ENCODE assay signal across 9 cellular contexts in the genomic region with DNA sequence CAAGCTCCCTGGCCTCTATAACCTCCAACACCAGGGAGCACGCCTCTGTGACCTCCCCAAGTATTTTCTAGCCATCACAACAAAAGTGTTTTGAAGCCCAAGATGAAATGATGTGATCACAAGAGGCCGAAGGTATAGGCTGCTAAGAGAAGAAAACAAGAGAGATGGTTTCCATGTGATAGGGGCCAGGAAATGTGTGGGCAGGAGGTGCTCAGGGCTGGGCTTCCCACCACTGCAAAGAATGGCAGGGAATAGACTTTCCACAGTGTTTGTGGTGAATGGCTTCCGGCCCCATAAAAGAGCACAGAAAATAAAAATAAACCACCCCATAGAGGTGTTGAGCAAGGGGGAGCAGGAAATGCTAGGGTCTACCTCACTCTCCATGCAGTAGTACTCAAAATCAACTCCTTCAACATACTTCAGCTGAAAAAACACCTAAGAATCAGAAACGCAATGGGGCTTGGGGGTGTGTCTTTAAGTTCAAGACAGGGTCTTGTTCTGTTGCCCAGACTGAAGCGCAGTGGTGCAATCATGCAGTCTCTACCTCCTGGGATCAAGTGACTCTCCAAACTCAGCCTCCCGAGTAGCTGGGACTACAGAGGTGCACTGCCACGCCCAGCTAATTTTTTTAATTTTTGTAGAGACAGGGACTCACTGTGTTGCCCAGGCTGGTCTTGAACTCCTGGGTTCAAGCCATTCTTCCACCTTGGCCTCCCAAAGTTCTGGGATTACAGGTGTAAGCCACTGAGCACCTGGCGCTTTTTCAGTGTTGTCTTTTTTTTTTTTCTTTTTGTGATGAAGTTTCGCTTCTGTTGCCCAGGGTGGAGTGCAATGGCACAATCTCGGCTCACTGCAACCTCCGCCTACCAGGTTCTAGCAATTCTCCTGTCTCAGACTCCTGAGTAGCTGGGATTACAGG. TPM values are rescaled to one million over a fixed set of nuclear protein-coding genes. Genes with fewer than 3 reads are reported as not detected.
DNase-seq lines count a peak whose midpoint lies in the region; ATAC-seq and TF ChIP-seq lines count a peak whose summit lies in the region.
"Had no signal": no experiment of that assay in that cellular context is flagged by ENCODE, and none has a peak within 500 bp of the region (broad histone marks: within the 10 kb centered on the region; RNA-seq: fewer than 3 reads in every experiment).

No MANE protein-coding gene starts in this region.

- no peak overlapping the region for H3K23ac ChIP-seq in neuronal stem cell (ENCODE audit: low read depth, low read length, poor library complexity)

- no peaks in the 10 kb centered on the region for H3K79me1 ChIP-seq in neuronal stem cell (ENCODE audit: low read depth, low read length)

- no peak overlapping the region for H3K4me2 ChIP-seq in neuronal stem cell (ENCODE audit: insufficient read depth, low read length, poor library complexity, severe bottlenecking)

- H3K27me3 ChIP-seq in neuronal stem cell (ENCODE audit: control insufficient read depth in 3 of 3, insufficient read depth in 3 of 3, low read depth in 1 of 3, low read length in 3 of 3): no peaks in the 10 kb centered on the region

- no peak overlapping the region for H2BK15ac ChIP-seq in neuronal stem cell (ENCODE audit: low read length)

- H3K4me1 Mint-ChIP-seq in WTC11: peaks cover 30% of the 10 kb centered on the region

- no peak overlapping the region for H3K18ac ChIP-seq in neuronal stem cell (ENCODE audit: low read length)

- no peak overlapping the region for H3K4me3 Mint-ChIP-seq in WTC11

- H4K8ac ChIP-seq in neuronal stem cell (ENCODE audit: low read depth, low read length): no peak overlapping the region

- no peak overlapping the region for H2AK5ac ChIP-seq in neuronal stem cell (ENCODE audit: low read depth, low read length)

- no peak overlapping the region for H3K27ac ChIP-seq in neuronal stem cell (replicated peaks; ENCODE audit: low read length)

- CTCF ChIA-PET in WTC11 (lab: Charles Lee): interaction anchor here (1.1 to 5.2 kb wide), 2 partner anchors 9 to 74 kb away, joined by 3 to 111 read pairs; no protein-coding TSS in a partner anchor

- no peak overlapping the region for H3K4me3 ChIP-seq in neuronal stem cell (ENCODE audit: low read length in 2 of 2)

- no peak overlapping the region for H2BK120ac ChIP-seq in neuronal stem cell (ENCODE audit: low read depth, low read length)

- H3K4ac ChIP-seq in neuronal stem cell (ENCODE audit: low read length): no peak overlapping the region

- DNase-seq in WTC11 (ENCODE audit: low spot score) (no peak), dermis blood vessel endothelial cell (peak; percentile 60), neuronal stem cell (ENCODE audit: low spot score) (no peak), ecto neural progenitor cell (ENCODE audit: low spot score) (no peak)
- peak; percentile 52 for DNase-seq in stimulated activated CD8-positive, alpha-beta memory T cell treated with anti-CD3 and anti-CD28 coated beads, Interleukin-4, amount 100 ng/mL, for 24 hours (ENCODE audit: low read depth)
- DNase-seq: right cardiac atrium had no signal

- H3K27me3 Mint-ChIP-seq in WTC11 (ENCODE audit: low read depth): no peaks in the 10 kb centered on the region

- no peaks in the 10 kb centered on the region for H3K9me3 Mint-ChIP-seq in WTC11

- H3K36me3 ChIP-seq in neuronal stem cell (replicated peaks in 1 of 2; ENCODE audit: control insufficient read depth in 2 of 2, insufficient read depth in 2 of 2, low read length in 2 of 2): peaks cover 6 to 40% of the 10 kb centered on the region in 2 donors

- TF ChIP-seq CTCF in WTC11 (IDR thresholded peaks at IDR 0.05): no peak

- no CpG with 5 or more reads among the region's 11 CpGs for WGBS in neuronal stem cell (ENCODE audit: extremely low coverage in 2 of 2, insufficient read length in 2 of 2, insufficient replicate concordance in 1 of 2), 2 donors

- H3K4me1 ChIP-seq in neuronal stem cell (ENCODE audit: control insufficient read depth in 2 of 2, insufficient read depth in 1 of 2, low read depth in 1 of 2, low read length in 2 of 2): peaks cover 11 to 24% of the 10 kb centered on the region in 2 donors

- ATAC-seq in HG02759 (IDR thresholded peaks at IDR 0.05; ENCODE audit: unreplicated experiment): peak; percentile 26
- no peak for ATAC-seq in WTC11
- no peak for ATAC-seq in HG03432 (IDR thresholded peaks at IDR 0.05; ENCODE audit: unreplicated experiment)
- no peak for ATAC-seq in GM18873 (IDR thresholded peaks at IDR 0.05; ENCODE audit: low FRiP score, unreplicated experiment)

- no peak overlapping the region for H2BK12ac ChIP-seq in neuronal stem cell (ENCODE audit: low read length)

- no peak overlapping the region for H3K14ac ChIP-seq in neuronal stem cell (ENCODE audit: low read length)

- no peak overlapping the region for H2BK5ac ChIP-seq in neuronal stem cell (ENCODE audit: low read length)

- no peak overlapping the region for H2AFZ ChIP-seq in neuronal stem cell (ENCODE audit: low read length)

- no peak overlapping the region for H4K91ac ChIP-seq in neuronal stem cell (ENCODE audit: low read depth, low read length, poor library complexity)

- no peaks in the 10 kb centered on the region for H3K9me3 ChIP-seq in neuronal stem cell (replicated peaks in 1 of 2; ENCODE audit: control insufficient read depth in 2 of 2, insufficient read depth in 1 of 2, low read depth in 1 of 2, low read length in 2 of 2)

- H3K9ac ChIP-seq in neuronal stem cell (ENCODE audit: low read depth, low read length, poor library complexity): no peak overlapping the region

- peaks cover 12% of the 10 kb centered on the region for H3K36me3 Mint-ChIP-seq in WTC11

- POLR2A ChIA-PET in WTC11 (lab: Charles Lee): no interaction called here

- peak overlapping the region; percentile 72 for H3K27ac Mint-ChIP-seq in WTC11

TF ChIP-seq in WTC11, 78 proteins besides CTCF, POLR2A, EP300 and RAD21 (continues in another document):
- TF ChIP-seq RELA (CRISPR knock-in tag; IDR thresholded peaks at IDR 0.05; ENCODE audit: borderline replicate concordance) (no peak), JUN (CRISPR knock-in tag; IDR thresholded peaks at IDR 0.05) (no peak), GTF2I (CRISPR knock-in tag; conservative IDR thresholded peaks at IDR 0.05) (no peak), ZNF263 (CRISPR knock-in tag; IDR thresholded peaks at IDR 0.05; ENCODE audit: low read depth) (no peak), MAX (CRISPR knock-in tag; IDR thresholded peaks at IDR 0.05) (no peak)
- TF ChIP-seq, protein P1, sequence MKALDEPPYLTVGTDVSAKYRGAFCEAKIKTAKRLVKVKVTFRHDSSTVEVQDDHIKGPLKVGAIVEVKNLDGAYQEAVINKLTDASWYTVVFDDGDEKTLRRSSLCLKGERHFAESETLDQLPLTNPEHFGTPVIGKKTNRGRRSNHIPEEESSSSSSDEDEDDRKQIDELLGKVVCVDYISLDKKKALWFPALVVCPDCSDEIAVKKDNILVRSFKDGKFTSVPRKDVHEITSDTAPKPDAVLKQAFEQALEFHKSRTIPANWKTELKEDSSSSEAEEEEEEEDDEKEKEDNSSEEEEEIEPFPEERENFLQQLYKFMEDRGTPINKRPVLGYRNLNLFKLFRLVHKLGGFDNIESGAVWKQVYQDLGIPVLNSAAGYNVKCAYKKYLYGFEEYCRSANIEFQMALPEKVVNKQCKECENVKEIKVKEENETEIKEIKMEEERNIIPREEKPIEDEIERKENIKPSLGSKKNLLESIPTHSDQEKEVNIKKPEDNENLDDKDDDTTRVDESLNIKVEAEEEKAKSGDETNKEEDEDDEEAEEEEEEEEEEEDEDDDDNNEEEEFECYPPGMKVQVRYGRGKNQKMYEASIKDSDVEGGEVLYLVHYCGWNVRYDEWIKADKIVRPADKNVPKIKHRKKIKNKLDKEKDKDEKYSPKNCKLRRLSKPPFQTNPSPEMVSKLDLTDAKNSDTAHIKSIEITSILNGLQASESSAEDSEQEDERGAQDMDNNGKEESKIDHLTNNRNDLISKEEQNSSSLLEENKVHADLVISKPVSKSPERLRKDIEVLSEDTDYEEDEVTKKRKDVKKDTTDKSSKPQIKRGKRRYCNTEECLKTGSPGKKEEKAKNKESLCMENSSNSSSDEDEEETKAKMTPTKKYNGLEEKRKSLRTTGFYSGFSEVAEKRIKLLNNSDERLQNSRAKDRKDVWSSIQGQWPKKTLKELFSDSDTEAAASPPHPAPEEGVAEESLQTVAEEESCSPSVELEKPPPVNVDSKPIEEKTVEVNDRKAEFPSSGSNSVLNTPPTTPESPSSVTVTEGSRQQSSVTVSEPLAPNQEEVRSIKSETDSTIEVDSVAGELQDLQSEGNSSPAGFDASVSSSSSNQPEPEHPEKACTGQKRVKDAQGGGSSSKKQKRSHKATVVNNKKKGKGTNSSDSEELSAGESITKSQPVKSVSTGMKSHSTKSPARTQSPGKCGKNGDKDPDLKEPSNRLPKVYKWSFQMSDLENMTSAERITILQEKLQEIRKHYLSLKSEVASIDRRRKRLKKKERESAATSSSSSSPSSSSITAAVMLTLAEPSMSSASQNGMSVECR (CRISPR knock-in tag; IDR thresholded peaks at IDR 0.05; ENCODE audit: borderline replicate concordance): no peak

RNA-seq across cellular contexts. Expression of gene DAD1, which starts 27.1 kb away (rescaled TPM):
- total RNA-seq in WTC11 (2021) (125 to 156 TPM (median 144 TPM) in 3 replicates), dermis blood vessel endothelial cell (270 and 389 TPM in 2 replicates)
- polyA plus RNA-seq in neuronal stem cell (2013, experiment 1 of 2): 182 TPM
- polyA plus RNA-seq in neuronal stem cell (2013, experiment 2 of 2): 180 TPM

RNA-seq across cellular contexts. Expression of gene ABHD4, which starts 36.2 kb away (rescaled TPM):
- total RNA-seq in WTC11 (2021): 33.5 to 36.1 TPM (median 33.9 TPM) in 3 replicates
- 14.3 and 19.3 TPM in 2 replicates for total RNA-seq in dermis blood vessel endothelial cell
- polyA plus RNA-seq in neuronal stem cell (2013, experiment 1 of 2): 21.7 TPM
- polyA plus RNA-seq in neuronal stem cell (2013, experiment 2 of 2): 20.3 TPM

Comparison
In these comparisons a context has a peak if more than half of its experiments do, and no peak if none do; other contexts are left out.
1. DNase-seq: peak in dermis blood vessel endothelial cell (single experiment) and stimulated activated CD8-positive, alpha-beta memory T cell treated with anti-CD3 and anti-CD28 coated beads, Interleukin-4, amount 100 ng/mL, for 24 hours (single experiment); none in WTC11 (single experiment), neuronal stem cell (single experiment) and ecto neural progenitor cell (single experiment).